Comparison of ENCODE assay signal across 9 cellular contexts in genomic region chr1:245045087-245045881, GRCh38.
DNase-seq lines count a peak whose midpoint lies in the region; ATAC-seq lines count a peak whose summit lies in the region.
"Had no signal": no experiment of that assay in that cellular context is flagged by ENCODE, and none has a peak within 500 bp of the region (broad histone marks: within the 10 kb centered on the region; RNA-seq: fewer than 3 reads in every experiment).

No MANE protein-coding gene starts in this region.

- H3K4me1 ChIP-seq in HUES48 (ENCODE audit: control insufficient read depth, insufficient read depth, low read length), result peaks cover 28% of the 10 kb centered on the region

- H3K9me3 Mint-ChIP-seq in stimulated activated memory B cell treated with anti-CD40 and anti-IgM and Interleukin-4, amounts not matched to agents 10 μg/mL and 1 μg/mL and 100 μg/mL, for 72 hours, result no peaks in the 10 kb centered on the region

- no peaks in the 10 kb centered on the region for H3K36me3 ChIP-seq in HUES48 (ENCODE audit: control insufficient read depth, insufficient read depth, low read length)

- H3K9me3 ChIP-seq in HUES48 (ENCODE audit: control insufficient read depth, insufficient read depth, low read length), result no peaks in the 10 kb centered on the region

- H3K27ac Mint-ChIP-seq in stimulated activated memory B cell treated with anti-CD40 and anti-IgM and Interleukin-4, amounts not matched to agents 10 μg/mL and 1 μg/mL and 100 μg/mL, for 72 hours, result no peak overlapping the region

- intact Hi-C loops in left ventricle myocardium superior (cut with micrococcal nuclease), result loop anchor here (10.0 kb wide), 1 partner anchor 190 kb away; no protein-coding TSS in a partner anchor
- intact Hi-C loops in sciatic nerve (cut with DNase I), result loop anchor here (10.0 kb wide), 1 partner anchor 240 kb away; no protein-coding TSS in a partner anchor

- H3K9ac ChIP-seq in HUES48 (ENCODE audit: low read depth, low read length), result no peak overlapping the region

- no peaks in the 10 kb centered on the region for H3K36me3 Mint-ChIP-seq in stimulated activated memory B cell treated with anti-CD40 and anti-IgM and Interleukin-4, amounts not matched to agents 10 μg/mL and 1 μg/mL and 100 μg/mL, for 72 hours

- DNase-seq in astrocyte of the hippocampus (ENCODE audit: low read depth, low spot score), result peak; percentile 62
- DNase-seq in left ventricle myocardium superior, result peak; percentile 37
- no peak for DNase-seq in sciatic nerve (ENCODE audit: low spot score)
- DNase-seq in NCI-H526 treated with DMSO at 0.1 percent for 48 hours (lab: John Stamatoyannopoulos, UW), result no peak
- DNase-seq: DND-41 had no signal

- H3K27ac ChIP-seq in HUES48 (ENCODE audit: low read depth, low read length), result peak overlapping the region; percentile 28

- ATAC-seq in left ventricle myocardium superior, result peak; percentile 57
- peak; percentile 42 for ATAC-seq in sciatic nerve
- no peak for ATAC-seq in HG03135 (IDR thresholded peaks at IDR 0.05; ENCODE audit: unreplicated experiment)
- ATAC-seq in HG03521 (IDR thresholded peaks at IDR 0.05; ENCODE audit: unreplicated experiment), result no peak
- ATAC-seq in stimulated activated memory B cell treated with anti-CD40 and anti-IgM and Interleukin-4, amounts not matched to agents 10 μg/mL and 1 μg/mL and 100 μg/mL, for 72 hours, result no peak

- H3K4me3 Mint-ChIP-seq in stimulated activated memory B cell treated with anti-CD40 and anti-IgM and Interleukin-4, amounts not matched to agents 10 μg/mL and 1 μg/mL and 100 μg/mL, for 72 hours, result no peak overlapping the region

- peaks cover 6% of the 10 kb centered on the region for H3K4me1 Mint-ChIP-seq in stimulated activated memory B cell treated with anti-CD40 and anti-IgM and Interleukin-4, amounts not matched to agents 10 μg/mL and 1 μg/mL and 100 μg/mL, for 72 hours

- no peak overlapping the region for H3K4me3 ChIP-seq in HUES48 (ENCODE audit: low read depth, low read length)

- H3K27me3 Mint-ChIP-seq in stimulated activated memory B cell treated with anti-CD40 and anti-IgM and Interleukin-4, amounts not matched to agents 10 μg/mL and 1 μg/mL and 100 μg/mL, for 72 hours, result no peaks in the 10 kb centered on the region

- no peaks in the 10 kb centered on the region for H3K27me3 ChIP-seq in HUES48 (ENCODE audit: control insufficient read depth, insufficient read depth, low read length)

Comparison
In these comparisons a context has a peak if more than half of its experiments do, and no peak if none do; other contexts are left out.
1. DNase-seq: peak in astrocyte of the hippocampus (single experiment) and left ventricle myocardium superior (single experiment); none in sciatic nerve (single experiment) and NCI-H526 treated with DMSO at 0.1 percent for 48 hours (single experiment).
2. ATAC-seq: peak in left ventricle myocardium superior (single experiment) and sciatic nerve (single experiment); none in HG03135 (single experiment), HG03521 (single experiment) and stimulated activated memory B cell treated with anti-CD40 and anti-IgM and Interleukin-4, amounts not matched to agents 10 μg/mL and 1 μg/mL and 100 μg/mL, for 72 hours (single experiment).